11 cellular contexts compared by ENCODE assay signal in the genomic region with DNA sequence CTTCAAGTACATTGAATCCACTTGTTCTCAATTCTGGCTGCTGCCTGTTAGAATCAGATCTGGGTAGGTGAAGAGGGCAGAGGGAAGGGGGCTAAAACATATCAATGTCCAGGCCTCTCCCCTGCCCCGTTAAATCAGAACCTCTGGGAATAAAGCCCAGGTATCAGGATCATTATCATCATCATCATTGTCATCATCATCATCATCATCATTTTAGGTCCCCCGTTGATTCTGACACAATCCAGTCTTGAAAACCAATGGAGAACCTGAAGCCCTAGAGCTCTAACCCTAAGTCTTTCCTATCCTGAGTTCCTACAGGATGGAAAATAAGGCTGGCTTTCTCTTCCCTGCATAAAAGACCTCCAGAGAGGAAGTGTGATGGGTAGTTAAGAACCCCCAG.
"Had no signal": no experiment of that assay in that cellular context is flagged by ENCODE, and none has a peak within 500 bp of the region (broad histone marks: within the 10 kb centered on the region; RNA-seq: fewer than 3 reads in every experiment).

No MANE protein-coding gene starts in this region.

- H3K27ac ChIP-seq: GM23248 had no signal

- ATAC-seq: GM23338, HCT116 had no signal

- H3K4me3 ChIP-seq: GM23248, GM23338, HAP-1 had no signal

- H2AFZ ChIP-seq: GM23248, GM23338 had no signal

- DNase-seq: GM23248, GOT3, H7, H9, HCEC 1CT, HFFc6 had no signal

- H3K9ac ChIP-seq: GM23248 had no signal

- FAIRE-seq: H1, H54 had no signal

- H3K4me2 ChIP-seq: GM23338 had no signal

- H3K9me3 ChIP-seq: HAP-1 had no signal

- H3K4me1 ChIP-seq: HAP-1 had no signal

- H3K36me3 ChIP-seq: HAP-1 had no signal
